25 cellular contexts compared by ENCODE assay signal in genomic region chr6:33209856-33210255, GRCh38. TPM values are rescaled to one million over a fixed set of nuclear protein-coding genes. Genes with fewer than 3 reads are reported as not detected.
A peak's percentile ranks its signal among the peaks of the same experiment; 100 is the strongest.
DNase-seq lines count a peak whose midpoint lies in the region; ATAC-seq and TF ChIP-seq lines count a peak whose summit lies in the region.
"Had no signal": no experiment of that assay in that cellular context is flagged by ENCODE, and none has a peak within 500 bp of the region (broad histone marks: within the 10 kb centered on the region; RNA-seq: fewer than 3 reads in every experiment).

No MANE protein-coding gene starts in this region.

- H3K36me3 Mint-ChIP-seq in MCF 10A (ENCODE audit: insufficient read depth, unreplicated experiment) = peaks cover 14% of the 10 kb centered on the region
- peaks cover 4% of the 10 kb centered on the region for H3K36me3 Mint-ChIP-seq in T-helper 17 cell (ENCODE audit: low read depth)
- no peaks in the 10 kb centered on the region for H3K36me3 Mint-ChIP-seq in glutamatergic neuron (ENCODE audit: unreplicated experiment)
- H3K36me3 Mint-ChIP-seq in type B pancreatic cell = peaks cover 8% of the 10 kb centered on the region
- H3K36me3 Mint-ChIP-seq in stimulated activated naive B cell treated with anti-CD40 and anti-IgM and Interleukin-4, amounts not matched to agents 10 μg/mL and 1 μg/mL and 100 μg/mL, for 72 hours = peaks cover 19 to 43% of the 10 kb centered on the region in 2 donors

- H3K27me3 Mint-ChIP-seq in MCF 10A (ENCODE audit: insufficient read depth, unreplicated experiment) (peaks cover 27% of the 10 kb centered on the region), T-helper 17 cell (peaks cover 26% of the 10 kb centered on the region), glutamatergic neuron (ENCODE audit: unreplicated experiment) (peaks cover 24% of the 10 kb centered on the region), type B pancreatic cell (peaks cover 20% of the 10 kb centered on the region)
- H3K27me3 Mint-ChIP-seq in stimulated activated naive B cell treated with anti-CD40 and anti-IgM and Interleukin-4, amounts not matched to agents 10 μg/mL and 1 μg/mL and 100 μg/mL, for 72 hours = peaks cover 29% of the 10 kb centered on the region in 2 donors

- H3K27me3 ChIP-seq in mammary epithelial cell (ENCODE audit: insufficient read depth, low read length) = peaks cover 5% of the 10 kb centered on the region
- H3K27me3 ChIP-seq: suprapubic skin had no signal

- H3K27ac Mint-ChIP-seq in MCF 10A (ENCODE audit: low read depth, unreplicated experiment) (peak overlapping the region; percentile 94), T-helper 17 cell (peak overlapping the region; percentile 90), glutamatergic neuron (ENCODE audit: unreplicated experiment) (no peak overlapping the region), type B pancreatic cell (peak overlapping the region; percentile 84)
- H3K27ac Mint-ChIP-seq in stimulated activated naive B cell treated with anti-CD40 and anti-IgM and Interleukin-4, amounts not matched to agents 10 μg/mL and 1 μg/mL and 100 μg/mL, for 72 hours = no peak overlapping the region

- no peak overlapping the region for H3K27ac ChIP-seq in mammary epithelial cell (ENCODE audit: insufficient read depth, low read depth, low read length)
- H3K27ac ChIP-seq: coronary artery, foreskin keratinocyte, HL-60, parathyroid adenoma, suprapubic skin had no signal

- H3K4me3 ChIP-seq in mammary epithelial cell (replicated peaks in 1 of 3; ENCODE audit: insufficient read depth in 1 of 3, low read depth in 2 of 3, low read length in 3 of 3) = no peak overlapping the region
- H3K4me3 ChIP-seq: coronary artery, K562, mucosa of descending colon, suprapubic skin had no signal

- no peak for TF ChIP-seq CTCF in MCF 10A (IDR thresholded peaks at IDR 0.05; ENCODE audit: unreplicated experiment)
- TF ChIP-seq CTCF in mammary epithelial cell (conservative IDR thresholded peaks at IDR 0.05 in 1 of 2, IDR thresholded peaks at IDR 0.05 in 1 of 2; ENCODE audit: extremely low read depth in 1 of 2, insufficient read depth in 1 of 2, low read depth in 1 of 2, low read length in 2 of 2) = no peak
- TF ChIP-seq CTCF in glutamatergic neuron (IDR thresholded peaks at IDR 0.05; ENCODE audit: partially characterized antibody, unreplicated experiment) = no peak
- no peak for TF ChIP-seq CTCF in type B pancreatic cell (conservative IDR thresholded peaks at IDR 0.05)

- no peak overlapping the region for H3K4me2 ChIP-seq in mammary epithelial cell (ENCODE audit: insufficient read depth, low read depth, low read length)

- H3K9me3 ChIP-seq in mammary epithelial cell (replicated peaks; ENCODE audit: insufficient read depth, low read length) (no peaks in the 10 kb centered on the region), T-helper 17 cell (ENCODE audit: control insufficient read depth, low read length, poor library complexity, severe bottlenecking) (no peaks in the 10 kb centered on the region)
- H3K9me3 ChIP-seq: mucosa of descending colon, suprapubic skin had no signal

- H3K4me1 ChIP-seq in mammary epithelial cell (ENCODE audit: insufficient read depth, low read length) = peaks cover 33% of the 10 kb centered on the region

- intact Hi-C loops in MCF 10A (cut with micrococcal nuclease) = loop anchor here (2.0 kb wide), 1 partner anchor 39 kb away; no protein-coding TSS in a partner anchor
- intact Hi-C loops in mammary epithelial cell (cut with micrococcal nuclease) = no loop called here

- H3K4me3 Mint-ChIP-seq in MCF 10A (ENCODE audit: unreplicated experiment) (peak overlapping the region; percentile 87), T-helper 17 cell (peak overlapping the region; percentile 96), glutamatergic neuron (ENCODE audit: unreplicated experiment) (peak overlapping the region; percentile 93), type B pancreatic cell (peak overlapping the region; percentile 100)
- no peak overlapping the region for H3K4me3 Mint-ChIP-seq in stimulated activated naive B cell treated with anti-CD40 and anti-IgM and Interleukin-4, amounts not matched to agents 10 μg/mL and 1 μg/mL and 100 μg/mL, for 72 hours

- ATAC-seq in T-helper 17 cell = no peak
- no peak for ATAC-seq in stimulated activated naive B cell treated with anti-CD40 and anti-IgM and Interleukin-4, amounts not matched to agents 10 μg/mL and 1 μg/mL and 100 μg/mL, for 72 hours (replicated peaks)
- ATAC-seq: foreskin keratinocyte, K562, left lobe of liver, mucosa of descending colon had no signal

- no peak overlapping the region for H3K9ac ChIP-seq in mammary epithelial cell (ENCODE audit: insufficient read depth, low read length)
- H3K9ac ChIP-seq: parathyroid adenoma had no signal

- no peak overlapping the region for H2AFZ ChIP-seq in mammary epithelial cell (ENCODE audit: low read depth, low read length)
- H2AFZ ChIP-seq: GM23248, parathyroid adenoma had no signal

- CTCF ChIA-PET in MCF 10A (lab: Yijun Ruan, JAX) (interaction anchor here (0.7 to 1.5 kb wide), 3 partner anchors 12 to 90 kb away, joined by 3 to 5 read pairs (median 3); no protein-coding TSS in a partner anchor), mammary epithelial cell (lab: Charles Lee; ENCODE audit: low non-redundant PET) (no interaction called here)

- WGBS in mammary epithelial cell (ENCODE audit: low coverage, missing lambda C conversion rate) = 98% methylated on average over 8 of the region's 10 CpGs

- DNase-seq in MCF 10A (ENCODE audit: unreplicated experiment) (no peak), mammary epithelial cell (no peak), T-helper 17 cell (no peak), glutamatergic neuron (no peak), type B pancreatic cell (ENCODE audit: extremely low spot score, unreplicated experiment) (no peak), GOT3 (lab: John Stamatoyannopoulos, UW) (no peak), AG08395 (ENCODE audit: low spot score) (no peak)
- DNase-seq in stimulated activated naive B cell treated with anti-CD40 and anti-IgM and Interleukin-4, amounts not matched to agents 10 μg/mL and 1 μg/mL and 100 μg/mL, for 72 hours = no peak
- DNase-seq: activated CD4-positive, CD25-positive, alpha-beta regulatory T cell treated with anti-CD3 and anti-CD28 coated beads, Interleukin-2, amount 50 U/mL, for 72 hours; DMS 273 treated with DMSO at 0.1 percent for 48 hours; foreskin keratinocyte; GDM1; GM23248; mucosa of descending colon; NCI-H1092; NCI-H2081 treated with DMSO at 0.1 percent for 48 hours; NCI-H524; SHP77; stimulated activated CD4-positive, alpha-beta T cell treated with anti-CD3 and anti-CD28 coated beads, Interleukin-2, amount 100 ng/mL, for 48 hours had no signal

- in situ Hi-C loops in mammary epithelial cell (cut with MboI; ENCODE audit: low sequenced_read_pairs in 2 of 2) = no loop called here

- POLR2A ChIA-PET in MCF 10A (lab: Yijun Ruan, JAX) = interaction anchor here (1.6 to 3.7 kb wide), 2 partner anchors 9 to 39 kb away, joined by 11 to 73 read pairs; no protein-coding TSS in a partner anchor

- H3K9me3 Mint-ChIP-seq in MCF 10A (ENCODE audit: unreplicated experiment) = no peaks in the 10 kb centered on the region
- peaks cover 2% of the 10 kb centered on the region for H3K9me3 Mint-ChIP-seq in glutamatergic neuron (ENCODE audit: unreplicated experiment)
- H3K9me3 Mint-ChIP-seq in type B pancreatic cell = no peaks in the 10 kb centered on the region
- H3K9me3 Mint-ChIP-seq in stimulated activated naive B cell treated with anti-CD40 and anti-IgM and Interleukin-4, amounts not matched to agents 10 μg/mL and 1 μg/mL and 100 μg/mL, for 72 hours = no peaks in the 10 kb centered on the region

- no TSS peak for BruUV-seq in MCF 10A (replicated peaks; lab: Mats Ljungman, UMichigan)
- BruUV-seq in mammary epithelial cell (replicated peaks; lab: Mats Ljungman, UMichigan) = no TSS peak

- H3K79me2 ChIP-seq in mammary epithelial cell (ENCODE audit: insufficient read depth, low read length) = peaks cover 4% of the 10 kb centered on the region
- H3K79me2 ChIP-seq: parathyroid adenoma had no signal

- peaks cover 3% of the 10 kb centered on the region for H3K36me3 ChIP-seq in mammary epithelial cell (ENCODE audit: insufficient read depth, low read length)

- H3K4me1 Mint-ChIP-seq in MCF 10A (ENCODE audit: insufficient read depth, unreplicated experiment) = peaks cover 48% of the 10 kb centered on the region
- H3K4me1 Mint-ChIP-seq in T-helper 17 cell = peaks cover 53% of the 10 kb centered on the region
- H3K4me1 Mint-ChIP-seq in glutamatergic neuron (ENCODE audit: low read depth, unreplicated experiment) = peaks cover 13% of the 10 kb centered on the region
- peaks cover 41% of the 10 kb centered on the region for H3K4me1 Mint-ChIP-seq in type B pancreatic cell (ENCODE audit: unreplicated experiment)
- peaks cover 50 to 65% of the 10 kb centered on the region in 2 donors for H3K4me1 Mint-ChIP-seq in stimulated activated naive B cell treated with anti-CD40 and anti-IgM and Interleukin-4, amounts not matched to agents 10 μg/mL and 1 μg/mL and 100 μg/mL, for 72 hours

- dilution Hi-C loops in mammary epithelial cell (cut with HindIII; ENCODE audit: low sequenced_read_pairs) = no loop called here

- no peaks in the 10 kb centered on the region for H4K20me1 ChIP-seq in mammary epithelial cell (ENCODE audit: insufficient read depth, low read length)

RNA-seq across cellular contexts. Expression of gene RING1, which starts 1.6 kb away (rescaled TPM):
- 45.4 and 48.3 TPM in 2 replicates for total RNA-seq in MCF 10A (2022)
- total RNA-seq in mammary epithelial cell = 10 to 100 TPM; 13.0 to 31.8 TPM
- polyA plus RNA-seq in mammary epithelial cell = 17.0 TPM
- 22.9 TPM for polyA minus RNA-seq in mammary epithelial cell
- total RNA-seq in T-helper 17 cell = 10 to 100 TPM; 27.9 to 28.2 TPM
- 37.3 TPM for total RNA-seq in glutamatergic neuron (ENCODE audit: unreplicated experiment)
- 44.5 and 60.4 TPM in 2 replicates for total RNA-seq in type B pancreatic cell (ENCODE audit: low replicate concordance)

RNA-seq across cellular contexts. Expression of gene HSD17B8, which starts 5.4 kb away (rescaled TPM):
- total RNA-seq in MCF 10A (2022) = 26.4 and 26.6 TPM in 2 replicates
- 10 to 100 TPM in 1 of 2 donors, 1 to 10 TPM in 1; 4.7 to 16.0 TPM for total RNA-seq in mammary epithelial cell
- 25.7 TPM for polyA plus RNA-seq in mammary epithelial cell
- polyA minus RNA-seq in mammary epithelial cell = 4.4 TPM
- 10 to 100 TPM in 1 of 2 donors, 1 to 10 TPM in 1; 7.6 to 11.9 TPM for total RNA-seq in T-helper 17 cell
- total RNA-seq in glutamatergic neuron (ENCODE audit: unreplicated experiment) = 4.6 TPM
- total RNA-seq in type B pancreatic cell (ENCODE audit: low replicate concordance) = 13.9 and 15.7 TPM in 2 replicates

RNA-seq across cellular contexts. Expression of gene SLC39A7, which starts 9.2 kb away (rescaled TPM):
- total RNA-seq in MCF 10A (2022) = 118 and 187 TPM in 2 replicates
- 10 to 100 TPM; 52.8 to 99.3 TPM for total RNA-seq in mammary epithelial cell
- 50.5 TPM for polyA plus RNA-seq in mammary epithelial cell
- 73.0 TPM for polyA minus RNA-seq in mammary epithelial cell
- total RNA-seq in T-helper 17 cell = 10 to 100 TPM; 22.4 to 25.8 TPM
- total RNA-seq in glutamatergic neuron (ENCODE audit: unreplicated experiment) = 92.8 TPM
- total RNA-seq in type B pancreatic cell (ENCODE audit: low replicate concordance) = 147 and 202 TPM in 2 replicates

RNA-seq across cellular contexts. Expression of gene RXRB, which starts 9.4 kb away (rescaled TPM):
- 29.6 and 35.1 TPM in 2 replicates for total RNA-seq in MCF 10A (2022)
- total RNA-seq in mammary epithelial cell = 10 to 100 TPM; 15.0 to 30.7 TPM
- polyA plus RNA-seq in mammary epithelial cell = 24.8 TPM
- polyA minus RNA-seq in mammary epithelial cell = 31.6 TPM
- 10 to 100 TPM; 51.0 to 64.4 TPM for total RNA-seq in T-helper 17 cell
- 45.3 TPM for total RNA-seq in glutamatergic neuron (ENCODE audit: unreplicated experiment)
- total RNA-seq in type B pancreatic cell (ENCODE audit: low replicate concordance) = 49.2 and 61.9 TPM in 2 replicates

RNA-seq across cellular contexts. Expression of gene COL11A2, which starts 17.6 kb away (rescaled TPM):
- total RNA-seq in MCF 10A (2022) (0.91 and 1.5 TPM in 2 replicates), mammary epithelial cell (under 1 TPM; 0.17 to 0.45 TPM), T-helper 17 cell (under 1 TPM; 0.52 to 0.89 TPM), glutamatergic neuron (ENCODE audit: unreplicated experiment) (3.8 TPM), type B pancreatic cell (ENCODE audit: low replicate concordance) (1.3 and 11.9 TPM in 2 replicates)
- 0.12 TPM for polyA plus RNA-seq in mammary epithelial cell
- polyA minus RNA-seq in mammary epithelial cell = not detected

Comparison
In these comparisons a context has a peak if more than half of its experiments do, and no peak if none do; other contexts are left out.
1. H3K27ac Mint-ChIP-seq: peak in MCF 10A (single experiment), T-helper 17 cell (single experiment) and type B pancreatic cell (single experiment); none in glutamatergic neuron (single experiment) and stimulated activated naive B cell treated with anti-CD40 and anti-IgM and Interleukin-4, amounts not matched to agents 10 μg/mL and 1 μg/mL and 100 μg/mL, for 72 hours (single experiment).
2. H3K4me3 Mint-ChIP-seq: peak in MCF 10A (single experiment), T-helper 17 cell (single experiment), glutamatergic neuron (single experiment) and type B pancreatic cell (single experiment); none in stimulated activated naive B cell treated with anti-CD40 and anti-IgM and Interleukin-4, amounts not matched to agents 10 μg/mL and 1 μg/mL and 100 μg/mL, for 72 hours (0 of 2).